1 cellular context compared by ENCODE assay signal in the genomic region with DNA sequence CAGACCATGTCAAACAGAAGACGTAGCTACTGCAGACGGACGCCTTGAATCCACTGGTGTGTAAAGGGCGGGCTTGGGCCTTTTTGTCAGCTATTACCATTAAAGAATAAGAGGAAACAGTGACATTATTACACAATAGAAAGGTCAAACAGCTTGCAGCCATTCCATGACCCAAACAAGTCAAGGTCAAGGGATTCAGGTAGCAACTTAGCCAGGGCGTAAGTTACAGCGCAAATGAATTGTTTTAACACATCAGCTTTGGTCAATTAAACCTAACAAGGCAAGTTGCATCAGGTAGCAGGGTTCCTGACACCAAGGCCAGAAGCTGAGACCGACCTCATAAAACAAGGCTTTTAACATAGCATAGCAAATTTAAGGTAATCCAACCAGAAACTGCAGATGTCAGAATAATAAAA.
TF ChIP-seq lines count a peak whose summit lies in the region.

No MANE protein-coding gene starts in this region.

TF ChIP-seq in HEK293, 187 proteins besides CTCF, POLR2A, EP300 and RAD21 (continued from another document and continues in another):
- no peak for TF ChIP-seq ZNF26 (tag by site-specific recombination; IDR thresholded peaks at IDR 0.05)
- no peak for TF ChIP-seq ZNF214 (tag by site-specific recombination; IDR thresholded peaks at IDR 0.05; ENCODE audit: borderline replicate concordance)
- no peak for TF ChIP-seq ZNF677 (tag by site-specific recombination; IDR thresholded peaks at IDR 0.05)
- no peak for TF ChIP-seq ZNF16 (tag by site-specific recombination; IDR thresholded peaks at IDR 0.05; ENCODE audit: low read depth)
- peak; percentile 82 for TF ChIP-seq ZNF843 (tag by site-specific recombination; IDR thresholded peaks at IDR 0.05)
- TF ChIP-seq KLF16 (tag by site-specific recombination; IDR thresholded peaks at IDR 0.05) = no peak
- TF ChIP-seq, protein P1, sequence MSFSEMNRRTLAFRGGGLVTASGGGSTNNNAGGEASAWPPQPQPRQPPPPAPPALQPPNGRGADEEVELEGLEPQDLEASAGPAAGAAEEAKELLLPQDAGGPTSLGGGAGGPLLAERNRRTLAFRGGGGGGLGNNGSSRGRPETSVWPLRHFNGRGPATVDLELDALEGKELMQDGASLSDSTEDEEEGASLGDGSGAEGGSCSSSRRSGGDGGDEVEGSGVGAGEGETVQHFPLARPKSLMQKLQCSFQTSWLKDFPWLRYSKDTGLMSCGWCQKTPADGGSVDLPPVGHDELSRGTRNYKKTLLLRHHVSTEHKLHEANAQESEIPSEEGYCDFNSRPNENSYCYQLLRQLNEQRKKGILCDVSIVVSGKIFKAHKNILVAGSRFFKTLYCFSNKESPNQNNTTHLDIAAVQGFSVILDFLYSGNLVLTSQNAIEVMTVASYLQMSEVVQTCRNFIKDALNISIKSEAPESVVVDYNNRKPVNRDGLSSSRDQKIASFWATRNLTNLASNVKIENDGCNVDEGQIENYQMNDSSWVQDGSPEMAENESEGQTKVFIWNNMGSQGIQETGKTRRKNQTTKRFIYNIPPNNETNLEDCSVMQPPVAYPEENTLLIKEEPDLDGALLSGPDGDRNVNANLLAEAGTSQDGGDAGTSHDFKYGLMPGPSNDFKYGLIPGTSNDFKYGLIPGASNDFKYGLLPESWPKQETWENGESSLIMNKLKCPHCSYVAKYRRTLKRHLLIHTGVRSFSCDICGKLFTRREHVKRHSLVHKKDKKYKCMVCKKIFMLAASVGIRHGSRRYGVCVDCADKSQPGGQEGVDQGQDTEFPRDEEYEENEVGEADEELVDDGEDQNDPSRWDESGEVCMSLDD (tag by site-specific recombination; IDR thresholded peaks at IDR 0.05) = no peak
- no peak for TF ChIP-seq ZNF280D (tag by site-specific recombination; IDR thresholded peaks at IDR 0.05)
- TF ChIP-seq TRIM28 (IDR thresholded peaks at IDR 0.05; ENCODE audit: borderline replicate concordance, low read length) = peak; percentile 79
- no peak for TF ChIP-seq ZSCAN30 (tag by site-specific recombination; IDR thresholded peaks at IDR 0.05)
- TF ChIP-seq ZSCAN23 (tag by site-specific recombination; IDR thresholded peaks at IDR 0.05) = no peak
- no peak for TF ChIP-seq ZNF2 (tag by site-specific recombination; IDR thresholded peaks at IDR 0.05)
- no peak for TF ChIP-seq ZNF416 (tag by site-specific recombination; IDR thresholded peaks at IDR 0.05)
- no peak for TF ChIP-seq ZNF76 (tag by site-specific recombination; IDR thresholded peaks at IDR 0.05; ENCODE audit: borderline replicate concordance, low read depth)
- TF ChIP-seq ZNF423 (tag by site-specific recombination; IDR thresholded peaks at IDR 0.05) = no peak
- peak; percentile 74; the same call in 1 of the 2 replicates for TF ChIP-seq TCF7L2 (IDR thresholded peaks at IDR 0.05; ENCODE audit: borderline replicate concordance, low read depth, low read length)
- no peak for TF ChIP-seq ZNF121 (tag by site-specific recombination; IDR thresholded peaks at IDR 0.05)
- TF ChIP-seq ZNF169 (tag by site-specific recombination; IDR thresholded peaks at IDR 0.05) = no peak
- no peak for TF ChIP-seq ZNF555 (tag by site-specific recombination; conservative IDR thresholded peaks at IDR 0.05)
- TF ChIP-seq HOXC10 (CRISPR knock-in tag; IDR thresholded peaks at IDR 0.05) = no peak
- no peak for TF ChIP-seq ZNF585B (tag by site-specific recombination; IDR thresholded peaks at IDR 0.05)
- no peak for TF ChIP-seq ZNF48 (tag by site-specific recombination; IDR thresholded peaks at IDR 0.05)
- TF ChIP-seq ZNF221 (tag by site-specific recombination; IDR thresholded peaks at IDR 0.05; ENCODE audit: borderline replicate concordance) = no peak
- TF ChIP-seq ZBTB8A (tag by site-specific recombination; IDR thresholded peaks at IDR 0.05) = no peak
- no peak for TF ChIP-seq ZNF362 (tag by site-specific recombination; IDR thresholded peaks at IDR 0.05)
- no peak for TF ChIP-seq ZNF184 (tag by site-specific recombination; IDR thresholded peaks at IDR 0.05)
- TF ChIP-seq MZF1 (tag by site-specific recombination; IDR thresholded peaks at IDR 0.05; ENCODE audit: borderline replicate concordance) = no peak
- no peak for TF ChIP-seq ZNF529 (tag by site-specific recombination; IDR thresholded peaks at IDR 0.05; ENCODE audit: insufficient replicate concordance)
- TF ChIP-seq PRDM10 (tag by site-specific recombination; IDR thresholded peaks at IDR 0.05) = no peak
- TF ChIP-seq ELK4 (IDR thresholded peaks at IDR 0.05; ENCODE audit: borderline replicate concordance, low read depth, low read length) = no peak
- no peak for TF ChIP-seq ZNF138 (tag by site-specific recombination; IDR thresholded peaks at IDR 0.05; ENCODE audit: borderline replicate concordance)
- TF ChIP-seq ZNF629 (tag by site-specific recombination; IDR thresholded peaks at IDR 0.05) = 0 out of 2 replicates have a peak, but pooled peaks have one; percentile 42
- TF ChIP-seq ZNF112 (tag by site-specific recombination; IDR thresholded peaks at IDR 0.05) = no peak
- no peak for TF ChIP-seq ZNF148 (tag by site-specific recombination; IDR thresholded peaks at IDR 0.05; ENCODE audit: borderline replicate concordance)
- no peak for TF ChIP-seq ZNF341 (tag by site-specific recombination; IDR thresholded peaks at IDR 0.05; ENCODE audit: low read depth)
- TF ChIP-seq GLIS1 (tag by site-specific recombination; IDR thresholded peaks at IDR 0.05) = no peak
- no peak for TF ChIP-seq ZNF404 (tag by site-specific recombination; IDR thresholded peaks at IDR 0.05)
- TF ChIP-seq OSR2 (tag by site-specific recombination; IDR thresholded peaks at IDR 0.05) = peak; percentile 95
- TF ChIP-seq GLI2 (tag by site-specific recombination; IDR thresholded peaks at IDR 0.05; ENCODE audit: borderline replicate concordance, low read depth) = no peak
- no peak for TF ChIP-seq RBAK (tag by site-specific recombination; IDR thresholded peaks at IDR 0.05)
- no peak for TF ChIP-seq ZNF660 (tag by site-specific recombination; IDR thresholded peaks at IDR 0.05)
- no peak for TF ChIP-seq ZNF692 (tag by site-specific recombination; IDR thresholded peaks at IDR 0.05)
- TF ChIP-seq ZNF155 (tag by site-specific recombination; IDR thresholded peaks at IDR 0.05) = no peak
- TF ChIP-seq PRDM1 (tag by site-specific recombination; IDR thresholded peaks at IDR 0.05) = 0 out of 2 replicates have a peak, but pooled peaks have one; percentile 4
